25 cellular contexts compared by ENCODE assay signal in genomic region chr4:36051634-36052033, GRCh38.
DNase-seq lines count a peak whose midpoint lies in the region; ATAC-seq, FAIRE-seq and TF ChIP-seq lines count a peak whose summit lies in the region.
"Had no signal": no experiment of that assay in that cellular context is flagged by ENCODE, and none has a peak within 500 bp of the region (broad histone marks: within the 10 kb centered on the region; RNA-seq: fewer than 3 reads in every experiment).

No MANE protein-coding gene starts in this region.

- TF ChIP-seq CTCF in pancreas (IDR thresholded peaks at IDR 0.05), result no peak

- H3K4me3 ChIP-seq in pancreas, result no peak overlapping the region
- H3K4me3 ChIP-seq in small intestine (ENCODE audit: low read depth in 1 of 2, low read length in 2 of 2), result no peak overlapping the region
- no peak overlapping the region for H3K4me3 ChIP-seq in CD4-positive, alpha-beta memory T cell (ENCODE audit: low read length in 2 of 2)
- H3K4me3 ChIP-seq: BLaER1 had no signal

- POLR2A ChIA-PET in CD4-positive, alpha-beta memory T cell (lab: Charles Lee; ENCODE audit: partially characterized antibody), result no interaction called here

- CTCF ChIA-PET in CD4-positive, alpha-beta memory T cell (lab: Charles Lee; ENCODE audit: partially characterized antibody), result no interaction called here

- no peaks in the 10 kb centered on the region for H3K27me3 ChIP-seq in pancreas
- H3K27me3 ChIP-seq in small intestine (ENCODE audit: control insufficient read depth in 2 of 2, insufficient read depth in 2 of 2, low read length in 2 of 2), result no peaks in the 10 kb centered on the region
- H3K27me3 ChIP-seq in CD4-positive, alpha-beta memory T cell (ENCODE audit: insufficient read depth, low read length), result no peaks in the 10 kb centered on the region
- H3K27me3 ChIP-seq: BE2C, BLaER1 had no signal

- FAIRE-seq in pancreas (lab: Jason Lieb, UNC) (peak; percentile 43), small intestine (lab: Jason Lieb, UNC) (no peak)
- FAIRE-seq: A204.1, D721Med, G401.6, GM12891, GM19239 had no signal

- ATAC-seq in pancreas, result no peak
- no peak for ATAC-seq in GM19351 (IDR thresholded peaks at IDR 0.05; ENCODE audit: unreplicated experiment)
- no peak for ATAC-seq in natural killer cell treated with Interleukin-12 subunit alpha and Interleukin-12 subunit beta and Interleukin-15 and Interleukin-18, amount 100 ng/mL, for 72 hours
- ATAC-seq: CD8-positive, alpha-beta T cell had no signal

- H3K36me3 ChIP-seq in pancreas (no peaks in the 10 kb centered on the region), small intestine (ENCODE audit: control insufficient read depth in 2 of 2, insufficient read depth in 2 of 2, low read length in 2 of 2) (no peaks in the 10 kb centered on the region)
- H3K36me3 ChIP-seq in CD4-positive, alpha-beta memory T cell (ENCODE audit: insufficient read depth, low read length), result no peaks in the 10 kb centered on the region
- H3K36me3 ChIP-seq: BE2C, BLaER1 had no signal

- no peaks in the 10 kb centered on the region for H3K27me3 Mint-ChIP-seq in natural killer cell treated with Interleukin-12 subunit alpha and Interleukin-12 subunit beta and Interleukin-15 and Interleukin-18, amount 100 ng/mL, for 72 hours
- no peaks in the 10 kb centered on the region for H3K27me3 Mint-ChIP-seq in CD4-positive, alpha-beta memory T cell
- H3K27me3 Mint-ChIP-seq: CD4-positive, CD25-positive, alpha-beta regulatory T cell had no signal

- no peaks in the 10 kb centered on the region for H3K36me3 Mint-ChIP-seq in natural killer cell treated with Interleukin-12 subunit alpha and Interleukin-12 subunit beta and Interleukin-15 and Interleukin-18, amount 100 ng/mL, for 72 hours
- H3K36me3 Mint-ChIP-seq in CD4-positive, alpha-beta memory T cell, result no peaks in the 10 kb centered on the region
- H3K36me3 Mint-ChIP-seq: CD14-positive monocyte; CD4-positive, CD25-positive, alpha-beta regulatory T cell; CD8-positive, alpha-beta T cell had no signal

- H3K4me3 Mint-ChIP-seq in natural killer cell treated with Interleukin-12 subunit alpha and Interleukin-12 subunit beta and Interleukin-15 and Interleukin-18, amount 100 ng/mL, for 72 hours, result no peak overlapping the region
- H3K4me3 Mint-ChIP-seq in CD4-positive, alpha-beta memory T cell, result no peak overlapping the region
- H3K4me3 Mint-ChIP-seq: CD14-positive monocyte; CD4-positive, CD25-positive, alpha-beta regulatory T cell; CD8-positive, alpha-beta T cell had no signal

- 66 to 67% methylated on average over 4 of the region's 4 CpGs for WGBS in pancreas, 2 donors
- 60 to 69% (median 64%) methylated on average over 4 of the region's 4 CpGs for WGBS in small intestine, 3 donors

- intact Hi-C loops in pancreas (cut with DNase I), result no loop called here
- intact Hi-C loops in CD4-positive, alpha-beta memory T cell (cut with micrococcal nuclease), result no loop called here

- H3K9me3 ChIP-seq in pancreas (no peaks in the 10 kb centered on the region), small intestine (ENCODE audit: control insufficient read depth, low read depth) (no peaks in the 10 kb centered on the region)
- no peaks in the 10 kb centered on the region for H3K9me3 ChIP-seq in CD4-positive, alpha-beta memory T cell (ENCODE audit: control insufficient read depth in 1 of 2, low read length in 2 of 2)
- H3K9me3 ChIP-seq: BE2C, BLaER1, Caco-2 had no signal

- no peaks in the 10 kb centered on the region for H3K4me1 Mint-ChIP-seq in natural killer cell treated with Interleukin-12 subunit alpha and Interleukin-12 subunit beta and Interleukin-15 and Interleukin-18, amount 100 ng/mL, for 72 hours (ENCODE audit: low read depth in 2 of 2)
- H3K4me1 Mint-ChIP-seq in CD4-positive, alpha-beta memory T cell, result no peaks in the 10 kb centered on the region
- H3K4me1 Mint-ChIP-seq: CD14-positive monocyte; CD4-positive, CD25-positive, alpha-beta regulatory T cell had no signal

- DNase-seq in DMS53 treated with DMSO at 0.1 percent for 48 hours (lab: John Stamatoyannopoulos, UW; ENCODE audit: unreplicated experiment) (peak; percentile 84), left kidney (ENCODE audit: low read depth, low spot score) (peak; percentile 35), pancreas (no peak), small intestine (peak; percentile 20), NCI-H2029 (lab: John Stamatoyannopoulos, UW) (no peak)
- DNase-seq in natural killer cell treated with Interleukin-12 subunit alpha and Interleukin-12 subunit beta and Interleukin-15 and Interleukin-18, amount 100 ng/mL, for 72 hours (ENCODE audit: low spot score), result no peak
- no peak for DNase-seq in CD4-positive, alpha-beta memory T cell
- DNase-seq: 8988T; ACHN; BE2C; C1 segment of cervical spinal cord; Caco-2; Calu3; CD4-positive, CD25-positive, alpha-beta regulatory T cell; CD8-positive, alpha-beta T cell; DMS79 treated with DMSO at 0.1 percent for 48 hours; GF-D8 had no signal

- no peaks in the 10 kb centered on the region for H3K9me3 Mint-ChIP-seq in natural killer cell treated with Interleukin-12 subunit alpha and Interleukin-12 subunit beta and Interleukin-15 and Interleukin-18, amount 100 ng/mL, for 72 hours
- no peaks in the 10 kb centered on the region for H3K9me3 Mint-ChIP-seq in CD4-positive, alpha-beta memory T cell
- H3K9me3 Mint-ChIP-seq: CD4-positive, CD25-positive, alpha-beta regulatory T cell; CD8-positive, alpha-beta T cell had no signal

- H3K27ac ChIP-seq in pancreas (no peak overlapping the region), small intestine (ENCODE audit: low read depth in 1 of 2, low read length in 1 of 2) (no peak overlapping the region)
- no peak overlapping the region for H3K27ac ChIP-seq in CD4-positive, alpha-beta memory T cell (ENCODE audit: low read depth, low read length)
- H3K27ac ChIP-seq: BLaER1 had no signal

- no peak overlapping the region for H3K27ac Mint-ChIP-seq in natural killer cell treated with Interleukin-12 subunit alpha and Interleukin-12 subunit beta and Interleukin-15 and Interleukin-18, amount 100 ng/mL, for 72 hours
- H3K27ac Mint-ChIP-seq in CD4-positive, alpha-beta memory T cell, result no peak overlapping the region
- H3K27ac Mint-ChIP-seq: CD14-positive monocyte; CD4-positive, CD25-positive, alpha-beta regulatory T cell; CD8-positive, alpha-beta T cell had no signal

- no peaks in the 10 kb centered on the region for H3K4me1 ChIP-seq in pancreas
- no peaks in the 10 kb centered on the region for H3K4me1 ChIP-seq in small intestine (ENCODE audit: control insufficient read depth in 2 of 2, insufficient read depth in 1 of 2, low read depth in 1 of 2, low read length in 1 of 2)
- no peaks in the 10 kb centered on the region for H3K4me1 ChIP-seq in CD4-positive, alpha-beta memory T cell (ENCODE audit: insufficient read depth, low read length)
- H3K4me1 ChIP-seq: BE2C, BLaER1, Caco-2 had no signal

Comparison
In these comparisons a context has a peak if more than half of its experiments do, and no peak if none do; other contexts are left out.
1. DNase-seq: peak in DMS53 treated with DMSO at 0.1 percent for 48 hours (single experiment), left kidney (single experiment) and small intestine (single experiment); none in pancreas (0 of 6), natural killer cell treated with Interleukin-12 subunit alpha and Interleukin-12 subunit beta and Interleukin-15 and Interleukin-18, amount 100 ng/mL, for 72 hours (single experiment), NCI-H2029 (single experiment) and CD4-positive, alpha-beta memory T cell (0 of 5).